2 cellular contexts compared by ENCODE assay signal in genomic region chr3:158483701-158484100, GRCh38.
TF ChIP-seq lines count a peak whose summit lies in the region.

No MANE protein-coding gene starts in this region.

TF ChIP-seq in GM23338, 12 proteins besides CTCF, POLR2A, EP300 and RAD21 (continued from another document):
- TF ChIP-seq ZNF462 (CRISPR knock-in tag; IDR thresholded peaks at IDR 0.05) (no peak), CREB1 (CRISPR knock-in tag; IDR thresholded peaks at IDR 0.05; ENCODE audit: low read depth) (no peak)

TF ChIP-seq in SK-N-SH, 30 proteins besides CTCF, POLR2A, EP300 and RAD21 (continued from another document):
- TF ChIP-seq, protein P1, sequence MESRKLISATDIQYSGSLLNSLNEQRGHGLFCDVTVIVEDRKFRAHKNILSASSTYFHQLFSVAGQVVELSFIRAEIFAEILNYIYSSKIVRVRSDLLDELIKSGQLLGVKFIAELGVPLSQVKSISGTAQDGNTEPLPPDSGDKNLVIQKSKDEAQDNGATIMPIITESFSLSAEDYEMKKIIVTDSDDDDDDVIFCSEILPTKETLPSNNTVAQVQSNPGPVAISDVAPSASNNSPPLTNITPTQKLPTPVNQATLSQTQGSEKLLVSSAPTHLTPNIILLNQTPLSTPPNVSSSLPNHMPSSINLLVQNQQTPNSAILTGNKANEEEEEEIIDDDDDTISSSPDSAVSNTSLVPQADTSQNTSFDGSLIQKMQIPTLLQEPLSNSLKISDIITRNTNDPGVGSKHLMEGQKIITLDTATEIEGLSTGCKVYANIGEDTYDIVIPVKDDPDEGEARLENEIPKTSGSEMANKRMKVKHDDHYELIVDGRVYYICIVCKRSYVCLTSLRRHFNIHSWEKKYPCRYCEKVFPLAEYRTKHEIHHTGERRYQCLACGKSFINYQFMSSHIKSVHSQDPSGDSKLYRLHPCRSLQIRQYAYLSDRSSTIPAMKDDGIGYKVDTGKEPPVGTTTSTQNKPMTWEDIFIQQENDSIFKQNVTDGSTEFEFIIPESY (IDR thresholded peaks at IDR 0.05; ENCODE audit: borderline replicate concordance, low read depth), result no peak
- TF ChIP-seq, protein P2, sequence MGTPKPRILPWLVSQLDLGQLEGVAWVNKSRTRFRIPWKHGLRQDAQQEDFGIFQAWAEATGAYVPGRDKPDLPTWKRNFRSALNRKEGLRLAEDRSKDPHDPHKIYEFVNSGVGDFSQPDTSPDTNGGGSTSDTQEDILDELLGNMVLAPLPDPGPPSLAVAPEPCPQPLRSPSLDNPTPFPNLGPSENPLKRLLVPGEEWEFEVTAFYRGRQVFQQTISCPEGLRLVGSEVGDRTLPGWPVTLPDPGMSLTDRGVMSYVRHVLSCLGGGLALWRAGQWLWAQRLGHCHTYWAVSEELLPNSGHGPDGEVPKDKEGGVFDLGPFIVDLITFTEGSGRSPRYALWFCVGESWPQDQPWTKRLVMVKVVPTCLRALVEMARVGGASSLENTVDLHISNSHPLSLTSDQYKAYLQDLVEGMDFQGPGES (IDR thresholded peaks at IDR 0.05; ENCODE audit: low read depth, low read length), result no peak
- no peak for TF ChIP-seq USF2 (IDR thresholded peaks at IDR 0.05; ENCODE audit: borderline replicate concordance, low read depth, low read length)
- no peak for TF ChIP-seq RXRA (IDR thresholded peaks at IDR 0.05; ENCODE audit: borderline replicate concordance, low read depth)
- no peak for TF ChIP-seq USF1 (IDR thresholded peaks at IDR 0.05; ENCODE audit: borderline replicate concordance, low read depth)
- TF ChIP-seq YY1 (IDR thresholded peaks at IDR 0.05; ENCODE audit: low read depth), result no peak
- TF ChIP-seq CHD2 (IDR thresholded peaks at IDR 0.05; ENCODE audit: low read length, partially characterized antibody), result no peak
- no peak for TF ChIP-seq GATA2 (CRISPR knock-in tag; IDR thresholded peaks at IDR 0.05)
- no peak for TF ChIP-seq FOXM1 (IDR thresholded peaks at IDR 0.05; ENCODE audit: low read depth)
